In genomic region chr1:226542623-226543103, GRCh38 we compare ENCODE assay signal across 16 cellular contexts. TPM values are rescaled to one million over a fixed set of nuclear protein-coding genes. Genes with fewer than 3 reads are reported as not detected.
DNase-seq lines count a peak whose midpoint lies in the region; ATAC-seq and TF ChIP-seq lines count a peak whose summit lies in the region.
"Had no signal": no experiment of that assay in that cellular context is flagged by ENCODE, and none has a peak within 500 bp of the region (broad histone marks: within the 10 kb centered on the region; RNA-seq: fewer than 3 reads in every experiment).

No MANE protein-coding gene starts in this region.

- H3K9me3 ChIP-seq in mucosa of descending colon (no peaks in the 10 kb centered on the region), breast epithelium (no peaks in the 10 kb centered on the region)
- H3K9me3 ChIP-seq: tibial nerve had no signal

- no peak overlapping the region for H3K27ac Mint-ChIP-seq in mesothelial cell of epicardium
- H3K27ac Mint-ChIP-seq: activated T-helper 1 cell treated with anti-CD3 and anti-CD28 coated beads, Interleukin-12 subunit alpha, Interleukin-12 subunit beta, Interleukin-2, Interleukin-4 antibody, amounts not matched to agents 30 ng/mL and 10 ng/mL and 1 ng/mL, durations not matched to agents 14 hours and 24 hours and 36 hours had no signal

- H3K9me3 Mint-ChIP-seq in mesothelial cell of epicardium: no peaks in the 10 kb centered on the region
- H3K9me3 Mint-ChIP-seq: activated T-helper 1 cell treated with anti-CD3 and anti-CD28 coated beads, Interleukin-12 subunit alpha, Interleukin-12 subunit beta, Interleukin-2, Interleukin-4 antibody, amounts not matched to agents 30 ng/mL and 10 ng/mL and 1 ng/mL, durations not matched to agents 14 hours and 24 hours and 36 hours; neural crest cell had no signal

- no peaks in the 10 kb centered on the region for H3K27me3 ChIP-seq in breast epithelium
- H3K27me3 ChIP-seq: tibial nerve had no signal

- TF ChIP-seq POLR2A in breast epithelium (IDR thresholded peaks at IDR 0.05): no peak

- H3K36me3 ChIP-seq in mucosa of descending colon (ENCODE audit: low read depth): no peaks in the 10 kb centered on the region
- H3K36me3 ChIP-seq in breast epithelium: no peaks in the 10 kb centered on the region
- H3K36me3 ChIP-seq: tibial nerve had no signal

- H3K4me3 Mint-ChIP-seq in mesothelial cell of epicardium: no peak overlapping the region
- H3K4me3 Mint-ChIP-seq: activated T-helper 1 cell treated with anti-CD3 and anti-CD28 coated beads, Interleukin-12 subunit alpha, Interleukin-12 subunit beta, Interleukin-2, Interleukin-4 antibody, amounts not matched to agents 30 ng/mL and 10 ng/mL and 1 ng/mL, durations not matched to agents 14 hours and 24 hours and 36 hours; neural crest cell had no signal

- DNase-seq in DMS 273 treated with DMSO at 0.1 percent for 48 hours (lab: John Stamatoyannopoulos, UW): peak; percentile 52
- DNase-seq in NCI-H2196 treated with DMSO at 0.1 percent for 48 hours (lab: John Stamatoyannopoulos, UW; ENCODE audit: unreplicated experiment): peak; percentile 42
- peak; percentile 90 for DNase-seq in epithelial cell of proximal tubule (ENCODE audit: low read depth)
- peak in 2 of 3 donors; percentile 39 to 65 for DNase-seq in mucosa of descending colon
- DNase-seq in cerebellar cortex (ENCODE audit: low spot score): no peak
- DNase-seq in breast epithelium (ENCODE audit: low spot score in 2 of 2): no peak
- no peak for DNase-seq in stimulated activated CD4-positive, alpha-beta T cell treated with anti-CD3 and anti-CD28 coated beads, Interleukin-2, amount 100 ng/mL, for 48 hours
- DNase-seq in mesothelial cell of epicardium (ENCODE audit: low spot score in 2 of 2, unreplicated experiment in 2 of 2): no peak
- DNase-seq: amniotic stem cell; Calu3; islet precursor cell; NCI-H1694 treated with DMSO at 0.1 percent for 48 hours; stimulated activated CD4-positive, alpha-beta T cell treated with anti-CD3 and anti-CD28 coated beads, Interleukin-12 subunit alpha, Interleukin-12 subunit beta, amount 100 ng/mL, for 4 hours had no signal

- ATAC-seq in mucosa of descending colon: peak; percentile 70

- no peaks in the 10 kb centered on the region for H3K4me1 Mint-ChIP-seq in mesothelial cell of epicardium

- H3K27ac ChIP-seq in breast epithelium: no peak overlapping the region
- H3K27ac ChIP-seq: tibial nerve had no signal

- intact Hi-C loops in mucosa of descending colon (cut with DNase I, micrococcal nuclease): loop anchor here (10.0 kb wide), 3 partner anchors 62 to 292 kb away; no protein-coding TSS in a partner anchor
- intact Hi-C loops in breast epithelium (cut with DNase I; ENCODE audit: low total_unique reads): loop anchor here (10.0 kb wide), 1 partner anchor 62 kb away; no protein-coding TSS in a partner anchor

- H3K27me3 Mint-ChIP-seq in mesothelial cell of epicardium (ENCODE audit: low read depth): peaks cover 27% of the 10 kb centered on the region

- TF ChIP-seq CTCF in epithelial cell of proximal tubule (conservative IDR thresholded peaks at IDR 0.05; ENCODE audit: low read depth, low read length): no peak
- no peak for TF ChIP-seq CTCF in mucosa of descending colon (IDR thresholded peaks at IDR 0.05)
- TF ChIP-seq CTCF in breast epithelium (IDR thresholded peaks at IDR 0.05): no peak
- TF ChIP-seq CTCF in mesothelial cell of epicardium (IDR thresholded peaks at IDR 0.05; ENCODE audit: unreplicated experiment): no peak

- H3K4me3 ChIP-seq in epithelial cell of proximal tubule (ENCODE audit: low read depth, low read length) (peak overlapping the region; percentile 46), mucosa of descending colon (no peak overlapping the region), breast epithelium (no peak overlapping the region)
- H3K4me3 ChIP-seq: tibial nerve had no signal

- H3K4me1 ChIP-seq in mucosa of descending colon (ENCODE audit: low read depth) (peaks cover 4% of the 10 kb centered on the region), breast epithelium (no peaks in the 10 kb centered on the region)

- H3K36me3 Mint-ChIP-seq in mesothelial cell of epicardium: no peaks in the 10 kb centered on the region

RNA-seq across cellular contexts. Expression of gene STUM, which starts 5.9 kb away (rescaled TPM):
- total RNA-seq in epithelial cell of proximal tubule (under 0.01 TPM in 1 of 2 replicates, not detected in the other), mucosa of descending colon (10 to 100 TPM in 1 of 3 donors, 1 to 10 TPM in 2; 1.2 to 18.4 (median 4.9) TPM), breast epithelium (1 to 10 TPM; 1.1 to 7.2 (median 2.2) TPM), mesothelial cell of epicardium (0.07 to 0.18 TPM (median 0.09 TPM) in 3 replicates)
- total RNA-seq: activated T-helper 1 cell treated with anti-CD3 and anti-CD28 coated beads, Interleukin-12 subunit alpha, Interleukin-12 subunit beta, Interleukin-2, Interleukin-4 antibody, amounts not matched to agents 30 ng/mL and 10 ng/mL and 1 ng/mL, durations not matched to agents 14 hours and 24 hours and 36 hours; Calu3 had no signal

Comparison
In these comparisons a context has a peak if more than half of its experiments do, and no peak if none do; other contexts are left out.
1. DNase-seq: peak in DMS 273 treated with DMSO at 0.1 percent for 48 hours (single experiment), NCI-H2196 treated with DMSO at 0.1 percent for 48 hours (single experiment), epithelial cell of proximal tubule (single experiment) and mucosa of descending colon (2 of 3); none in cerebellar cortex (single experiment), breast epithelium (0 of 2), stimulated activated CD4-positive, alpha-beta T cell treated with anti-CD3 and anti-CD28 coated beads, Interleukin-2, amount 100 ng/mL, for 48 hours (0 of 2) and mesothelial cell of epicardium (0 of 2).